In the genomic region with DNA sequence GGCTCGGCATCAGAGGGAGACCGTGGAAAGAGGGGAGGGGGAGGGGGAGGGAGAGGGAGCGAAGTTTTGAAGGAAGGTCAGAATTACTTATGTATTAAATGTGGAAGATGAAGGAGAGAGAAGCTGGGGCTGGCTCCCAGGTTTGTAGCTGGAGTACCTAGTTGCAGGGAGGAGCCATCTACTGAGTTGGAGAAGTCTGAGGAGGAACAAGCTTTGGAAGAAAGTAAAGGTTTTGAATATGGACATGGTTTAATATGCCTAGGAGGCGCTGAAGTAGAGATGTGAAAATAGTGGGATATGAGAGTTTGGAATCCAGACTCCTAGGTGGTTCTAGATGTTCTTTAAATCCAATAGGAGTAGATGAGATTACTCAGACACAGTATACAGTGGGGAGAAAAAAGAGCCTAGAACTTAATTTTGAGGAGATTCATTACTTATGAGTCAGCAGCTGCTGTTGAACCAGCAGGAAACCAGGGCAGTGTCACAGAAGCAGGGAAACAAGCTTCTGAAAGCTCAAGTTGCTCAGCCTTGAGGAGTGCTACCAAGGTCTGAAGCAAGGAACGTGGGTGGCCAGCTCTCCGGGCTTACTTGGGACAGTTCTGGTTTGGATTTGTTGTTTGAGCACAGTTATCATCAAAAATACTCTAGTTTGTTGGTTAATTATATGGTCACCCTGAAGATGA, we compare ENCODE assay signal across 10 cellular contexts.
DNase-seq lines count a peak whose midpoint lies in the region; ATAC-seq and TF ChIP-seq lines count a peak whose summit lies in the region.
"Had no signal": no experiment of that assay in that cellular context is flagged by ENCODE, and none has a peak within 500 bp of the region (broad histone marks: within the 10 kb centered on the region; RNA-seq: fewer than 3 reads in every experiment).

No MANE protein-coding gene starts in this region.

- H3K4me3 Mint-ChIP-seq in activated T-cell treated with anti-CD3 and anti-CD28 coated beads, Interleukin-2, amount 50 U/mL, for 72 hours = no peak overlapping the region
- no peak overlapping the region for H3K4me3 Mint-ChIP-seq in activated CD8-positive, alpha-beta T cell treated with anti-CD3 and anti-CD28 coated beads, Interleukin-2, amount 10 ng/mL, durations not matched to agents 7 days and 5 days

- H3K36me3 ChIP-seq in left ventricle myocardium inferior = peaks cover 54% of the 10 kb centered on the region
- H3K36me3 ChIP-seq in upper lobe of right lung = peaks cover 67% of the 10 kb centered on the region

- H3K27me3 ChIP-seq in left ventricle myocardium inferior (ENCODE audit: low read depth) (no peaks in the 10 kb centered on the region), upper lobe of right lung (no peaks in the 10 kb centered on the region)
- H3K27me3 ChIP-seq: esophagus squamous epithelium had no signal

- H3K27ac ChIP-seq in left ventricle myocardium inferior (replicated peaks) = peak overlapping the region; percentile 51
- H3K27ac ChIP-seq in upper lobe of right lung = no peak overlapping the region
- H3K27ac ChIP-seq: esophagus squamous epithelium had no signal

- CTCF ChIA-PET in activated CD8-positive, alpha-beta T cell treated with anti-CD3 and anti-CD28 coated beads, Interleukin-2, amount 10 ng/mL, durations not matched to agents 7 days and 5 days (lab: Charles Lee) = interaction anchor here (1.2 to 1.3 kb wide), 2 partner anchors 47 to 329 kb away, joined by 3 read pairs; no protein-coding TSS in a partner anchor

- H3K4me1 Mint-ChIP-seq in activated T-cell treated with anti-CD3 and anti-CD28 coated beads, Interleukin-2, amount 50 U/mL, for 72 hours (ENCODE audit: low read depth) = peaks cover 9% of the 10 kb centered on the region
- peaks cover 8% of the 10 kb centered on the region for H3K4me1 Mint-ChIP-seq in activated CD8-positive, alpha-beta T cell treated with anti-CD3 and anti-CD28 coated beads, Interleukin-2, amount 10 ng/mL, durations not matched to agents 7 days and 5 days (ENCODE audit: low read depth)

- no peaks in the 10 kb centered on the region for H3K9me3 ChIP-seq in left ventricle myocardium inferior (replicated peaks)
- H3K9me3 ChIP-seq in upper lobe of right lung = no peaks in the 10 kb centered on the region
- H3K9me3 ChIP-seq: esophagus squamous epithelium had no signal

- no peak for DNase-seq in activated T-cell treated with anti-CD3 and anti-CD28 coated beads, Interleukin-2, amount 50 U/mL, for 72 hours
- DNase-seq in activated T-cell treated with anti-CD3 and anti-CD28 coated beads, Interleukin-2, amount 50 U/mL, for 48 hours = no peak
- no peak for DNase-seq in activated CD8-positive, alpha-beta T cell treated with anti-CD3 and anti-CD28 coated beads, Interleukin-2, amount 10 ng/mL, durations not matched to agents 7 days and 5 days
- DNase-seq in left ventricle myocardium inferior = no peak
- peak; percentile 73 for DNase-seq in stromal cell of bone marrow (ENCODE audit: low read depth)
- no peak for DNase-seq in DMS153 (lab: John Stamatoyannopoulos, UW)
- no peak for DNase-seq in upper lobe of right lung
- DNase-seq: esophagus squamous epithelium, NCI-H1092 treated with DMSO at 0.1 percent for 48 hours had no signal

- no peaks in the 10 kb centered on the region for H3K9me3 Mint-ChIP-seq in activated T-cell treated with anti-CD3 and anti-CD28 coated beads, Interleukin-2, amount 50 U/mL, for 72 hours
- H3K9me3 Mint-ChIP-seq in activated CD8-positive, alpha-beta T cell treated with anti-CD3 and anti-CD28 coated beads, Interleukin-2, amount 10 ng/mL, durations not matched to agents 7 days and 5 days (ENCODE audit: insufficient read depth) = no peaks in the 10 kb centered on the region

- H3K4me3 ChIP-seq in left ventricle myocardium inferior = no peak overlapping the region
- no peak overlapping the region for H3K4me3 ChIP-seq in upper lobe of right lung
- H3K4me3 ChIP-seq: esophagus squamous epithelium had no signal

- ATAC-seq in activated T-cell treated with anti-CD3 and anti-CD28 coated beads, Interleukin-2, amount 50 U/mL, for 72 hours (replicated peaks in 1 of 2) = peak in 1 of 2 donors; percentile 26
- ATAC-seq in activated CD8-positive, alpha-beta T cell treated with anti-CD3 and anti-CD28 coated beads, Interleukin-2, amount 10 ng/mL, durations not matched to agents 7 days and 5 days = no peak
- ATAC-seq in GM19395 (IDR thresholded peaks at IDR 0.05; ENCODE audit: unreplicated experiment) (no peak), upper lobe of right lung (no peak)

- H3K27ac Mint-ChIP-seq in activated T-cell treated with anti-CD3 and anti-CD28 coated beads, Interleukin-2, amount 50 U/mL, for 72 hours = peak overlapping the region; percentile 10
- peak overlapping the region; percentile 1 for H3K27ac Mint-ChIP-seq in activated CD8-positive, alpha-beta T cell treated with anti-CD3 and anti-CD28 coated beads, Interleukin-2, amount 10 ng/mL, durations not matched to agents 7 days and 5 days

- no peaks in the 10 kb centered on the region for H3K27me3 Mint-ChIP-seq in activated T-cell treated with anti-CD3 and anti-CD28 coated beads, Interleukin-2, amount 50 U/mL, for 72 hours (ENCODE audit: low read depth)
- H3K27me3 Mint-ChIP-seq in activated CD8-positive, alpha-beta T cell treated with anti-CD3 and anti-CD28 coated beads, Interleukin-2, amount 10 ng/mL, durations not matched to agents 7 days and 5 days (ENCODE audit: low read depth) = no peaks in the 10 kb centered on the region

- peaks cover 7 to 31% of the 10 kb centered on the region in 2 donors for H3K36me3 Mint-ChIP-seq in activated T-cell treated with anti-CD3 and anti-CD28 coated beads, Interleukin-2, amount 50 U/mL, for 72 hours (ENCODE audit: insufficient read depth in 2 of 2)
- peaks cover 63% of the 10 kb centered on the region for H3K36me3 Mint-ChIP-seq in activated CD8-positive, alpha-beta T cell treated with anti-CD3 and anti-CD28 coated beads, Interleukin-2, amount 10 ng/mL, durations not matched to agents 7 days and 5 days (ENCODE audit: low read depth)

- POLR2A ChIA-PET in activated CD8-positive, alpha-beta T cell treated with anti-CD3 and anti-CD28 coated beads, Interleukin-2, amount 10 ng/mL, durations not matched to agents 7 days and 5 days (lab: Charles Lee) = interaction anchor here (0.6 kb wide), 1 partner anchor 117 kb away, joined by 5 read pairs; no protein-coding TSS in a partner anchor

- TF ChIP-seq CTCF in left ventricle myocardium inferior (IDR thresholded peaks at IDR 0.05; ENCODE audit: borderline replicate concordance) (no peak), upper lobe of right lung (IDR thresholded peaks at IDR 0.05) (no peak)

- H3K4me1 ChIP-seq in left ventricle myocardium inferior (peaks cover 34% of the 10 kb centered on the region), upper lobe of right lung (no peaks in the 10 kb centered on the region)

- intact Hi-C loops in left ventricle myocardium inferior (cut with micrococcal nuclease) = loop anchor here (10.0 kb wide), 1 partner anchor 140 kb away; no protein-coding TSS in a partner anchor
- intact Hi-C loops in upper lobe of right lung (cut with DNase I) = no loop called here
